ENCODE assay signal across 1 cellular context in the genomic region with DNA sequence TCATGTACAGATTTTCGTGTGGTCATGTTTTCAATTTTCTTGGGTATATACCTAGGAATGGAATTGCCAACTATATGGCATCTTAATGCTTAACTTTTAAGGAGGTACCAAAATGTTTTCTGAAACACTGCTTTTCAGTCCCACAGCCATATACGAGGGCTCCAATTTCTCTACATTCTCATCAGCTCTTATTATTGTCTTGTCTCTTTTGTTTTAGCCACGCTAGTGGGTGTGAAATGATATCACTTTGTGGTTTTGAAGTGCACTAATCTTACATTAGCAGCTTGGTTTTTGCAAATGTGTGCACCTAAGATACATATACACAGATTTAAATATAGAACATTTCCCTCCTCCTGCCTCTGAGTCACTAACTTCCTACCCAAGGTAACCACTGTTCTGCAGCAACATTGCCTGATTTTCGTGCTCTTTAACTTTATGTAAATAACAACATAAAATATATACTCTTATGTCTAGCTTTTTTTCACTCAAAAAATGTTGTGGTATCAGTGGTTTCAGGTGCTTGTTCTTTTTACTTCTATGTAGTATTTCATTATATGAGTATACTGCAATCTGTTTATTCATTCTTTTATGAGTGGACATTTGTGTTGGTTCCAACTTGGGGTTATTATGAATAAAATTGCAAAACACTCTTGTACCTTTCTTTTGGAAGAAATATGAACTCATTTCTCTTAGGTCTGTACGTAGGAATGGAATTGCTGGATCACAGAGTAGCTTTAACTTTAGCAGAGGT.
TF ChIP-seq lines count a peak whose summit lies in the region.

No MANE protein-coding gene starts in this region.

TF ChIP-seq in GM23338, 12 proteins besides CTCF, POLR2A, EP300 and RAD21 (continued from another document):
- no peak for TF ChIP-seq ZNF462 (CRISPR knock-in tag; IDR thresholded peaks at IDR 0.05)
- TF ChIP-seq ZNF114 (CRISPR knock-in tag; IDR thresholded peaks at IDR 0.05): no peak
- TF ChIP-seq STAT1 (IDR thresholded peaks at IDR 0.05; ENCODE audit: unreplicated experiment): no peak
- TF ChIP-seq NANOG (IDR thresholded peaks at IDR 0.05; ENCODE audit: borderline replicate concordance): no peak
- TF ChIP-seq POLR2AphosphoS5 (IDR thresholded peaks at IDR 0.05; ENCODE audit: low read depth): no peak
- TF ChIP-seq EZH2phosphoT487 (IDR thresholded peaks at IDR 0.05; ENCODE audit: unreplicated experiment): no peak
- TF ChIP-seq ZNF331 (CRISPR knock-in tag; IDR thresholded peaks at IDR 0.05; ENCODE audit: low read depth): no peak
- no peak for TF ChIP-seq REST (IDR thresholded peaks at IDR 0.05; ENCODE audit: unreplicated experiment)
- TF ChIP-seq JUNB (IDR thresholded peaks at IDR 0.05; ENCODE audit: unreplicated experiment): no peak
